8 cellular contexts compared by ENCODE assay signal in the genomic region with DNA sequence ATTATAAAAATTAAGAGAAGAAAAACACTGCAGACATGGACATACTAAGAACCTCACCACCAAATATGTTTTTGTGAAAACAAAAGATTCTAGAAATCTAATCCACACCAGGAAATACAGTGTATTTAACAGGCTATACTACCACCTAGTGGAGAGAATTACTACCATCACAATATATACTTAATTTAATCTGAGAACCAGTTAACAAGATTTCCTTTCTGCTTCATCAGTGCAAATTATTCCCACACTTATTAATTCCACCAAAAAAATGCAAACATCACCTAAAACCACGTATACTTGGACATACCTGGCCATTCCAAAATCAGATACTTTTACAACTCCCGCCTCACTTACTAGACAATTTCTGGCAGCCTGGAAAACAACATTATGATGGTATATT. TPM values are rescaled to one million over a fixed set of nuclear protein-coding genes. Genes with fewer than 3 reads are reported as not detected.
DNase-seq lines count a peak whose midpoint lies in the region; ATAC-seq and TF ChIP-seq lines count a peak whose summit lies in the region.

No MANE protein-coding gene starts in this region.

- no TSS peak for BruUV-seq in MCF 10A (replicated peaks; lab: Mats Ljungman, UMichigan)

- H3K27ac Mint-ChIP-seq in MCF 10A (ENCODE audit: low read depth, unreplicated experiment), result no peak overlapping the region
- H3K27ac Mint-ChIP-seq in activated CD4-positive, alpha-beta memory T cell treated with anti-CD3 and anti-CD28 coated beads, Interleukin-2, amount 10 ng/mL, durations not matched to agents 7 days and 5 days, result no peak overlapping the region

- CTCF ChIA-PET in MCF 10A (lab: Yijun Ruan, JAX), result interaction anchor here (0.7 to 4.9 kb wide), 9 partner anchors 9 to 150 kb away, joined by 3 to 35 read pairs (median 4); no protein-coding TSS in a partner anchor
- CTCF ChIA-PET in activated CD4-positive, alpha-beta memory T cell treated with anti-CD3 and anti-CD28 coated beads, Interleukin-2, amount 10 ng/mL, durations not matched to agents 7 days and 5 days (lab: Charles Lee), result interaction anchor here (0.9 to 5.9 kb wide), 3 partner anchors 12 to 108 kb away, joined by 4 to 114 read pairs (median 24); no protein-coding TSS in a partner anchor

- H3K9me3 ChIP-seq in left lung, result no peaks in the 10 kb centered on the region

- H3K27me3 ChIP-seq in H7 (ENCODE audit: control insufficient read depth, insufficient read depth, low read length), result no peaks in the 10 kb centered on the region
- H3K27me3 ChIP-seq in left lung, result no peaks in the 10 kb centered on the region

- H3K4me1 ChIP-seq in left lung, result peaks cover 0 to 4% of the 10 kb centered on the region in 2 donors

- H3K4me1 Mint-ChIP-seq in MCF 10A (ENCODE audit: insufficient read depth, unreplicated experiment), result peaks cover 6% of the 10 kb centered on the region
- peaks cover 47% of the 10 kb centered on the region for H3K4me1 Mint-ChIP-seq in activated CD4-positive, alpha-beta memory T cell treated with anti-CD3 and anti-CD28 coated beads, Interleukin-2, amount 10 ng/mL, durations not matched to agents 7 days and 5 days

- no peak overlapping the region for H3K27ac ChIP-seq in left lung

- no peaks in the 10 kb centered on the region for H3K36me3 Mint-ChIP-seq in MCF 10A (ENCODE audit: insufficient read depth, unreplicated experiment)
- no peaks in the 10 kb centered on the region for H3K36me3 Mint-ChIP-seq in activated CD4-positive, alpha-beta memory T cell treated with anti-CD3 and anti-CD28 coated beads, Interleukin-2, amount 10 ng/mL, durations not matched to agents 7 days and 5 days (ENCODE audit: low read depth)

- no peaks in the 10 kb centered on the region for H3K9me3 Mint-ChIP-seq in MCF 10A (ENCODE audit: unreplicated experiment)
- no peaks in the 10 kb centered on the region for H3K9me3 Mint-ChIP-seq in activated CD4-positive, alpha-beta memory T cell treated with anti-CD3 and anti-CD28 coated beads, Interleukin-2, amount 10 ng/mL, durations not matched to agents 7 days and 5 days

- H3K36me3 ChIP-seq in H7 (replicated peaks; ENCODE audit: control insufficient read depth, insufficient read depth, low read length) (peaks cover 1% of the 10 kb centered on the region), left lung (peaks cover 0 to 50% of the 10 kb centered on the region in 2 donors)

- peak; percentile 33 for DNase-seq in COR-L47 (lab: John Stamatoyannopoulos, UW)
- DNase-seq in H7, result peak; percentile 12
- DNase-seq in NCI-H345 treated with DMSO at 0.1 percent for 48 hours (lab: John Stamatoyannopoulos, UW; ENCODE audit: unreplicated experiment), result peak; percentile 14
- DNase-seq in MCF 10A (ENCODE audit: unreplicated experiment), result peak; percentile 48
- no peak for DNase-seq in left lung
- no peak for DNase-seq in activated CD4-positive, alpha-beta memory T cell treated with anti-CD3 and anti-CD28 coated beads, Interleukin-2, amount 10 ng/mL, durations not matched to agents 7 days and 5 days

- H3K27me3 Mint-ChIP-seq in MCF 10A (ENCODE audit: insufficient read depth, unreplicated experiment), result no peaks in the 10 kb centered on the region
- H3K27me3 Mint-ChIP-seq in activated CD4-positive, alpha-beta memory T cell treated with anti-CD3 and anti-CD28 coated beads, Interleukin-2, amount 10 ng/mL, durations not matched to agents 7 days and 5 days, result no peaks in the 10 kb centered on the region

- POLR2A ChIA-PET in MCF 10A (lab: Yijun Ruan, JAX), result no interaction called here
- POLR2A ChIA-PET in activated CD4-positive, alpha-beta memory T cell treated with anti-CD3 and anti-CD28 coated beads, Interleukin-2, amount 10 ng/mL, durations not matched to agents 7 days and 5 days (lab: Charles Lee), result interaction anchor here (0.6 kb wide), 1 partner anchor 12 kb away, joined by 3 read pairs; no protein-coding TSS in a partner anchor

- TF ChIP-seq CTCF in MCF 10A (IDR thresholded peaks at IDR 0.05; ENCODE audit: unreplicated experiment) (peak; percentile 43), left lung (IDR thresholded peaks at IDR 0.05) (peak in 1 of 2 donors; percentile 33)

- H3K4me3 ChIP-seq in H7 (ENCODE audit: insufficient read depth, low read depth, low read length), result no peak overlapping the region
- no peak overlapping the region for H3K4me3 ChIP-seq in left lung

- H3K4me3 Mint-ChIP-seq in MCF 10A (ENCODE audit: unreplicated experiment), result no peak overlapping the region
- H3K4me3 Mint-ChIP-seq in activated CD4-positive, alpha-beta memory T cell treated with anti-CD3 and anti-CD28 coated beads, Interleukin-2, amount 10 ng/mL, durations not matched to agents 7 days and 5 days, result no peak overlapping the region

- ATAC-seq in left lung, result peak; percentile 87
- no peak for ATAC-seq in GM21737 (IDR thresholded peaks at IDR 0.05; ENCODE audit: unreplicated experiment)
- ATAC-seq in HG02588 (IDR thresholded peaks at IDR 0.05; ENCODE audit: unreplicated experiment), result no peak

- intact Hi-C loops in MCF 10A (cut with micrococcal nuclease), result loop anchor here (1.0 kb wide), 1 partner anchor 138 kb away; no protein-coding TSS in a partner anchor
- intact Hi-C loops in left lung (cut with DNase I), result no loop called here

RNA-seq across cellular contexts. Expression of a gene that starts 7.0 kb away (rescaled TPM):
- not detected in 2 replicates for total RNA-seq in H7 (2014; rRNA removed; shearing (Covaris generic))
- total RNA-seq in MCF 10A (2022), result not detected in 2 replicates
- 1 to 10 TPM; 2.4 to 3.0 TPM for total RNA-seq in left lung
- total RNA-seq in activated CD4-positive, alpha-beta memory T cell treated with anti-CD3 and anti-CD28 coated beads, Interleukin-2, amount 10 ng/mL, durations not matched to agents 7 days and 5 days, result 10 to 100 TPM; 15.2 to 18.5 TPM

Comparison
In these comparisons a context has a peak if more than half of its experiments do, and no peak if none do; other contexts are left out.
1. DNase-seq: peak in COR-L47 (single experiment), H7 (single experiment), NCI-H345 treated with DMSO at 0.1 percent for 48 hours (single experiment) and MCF 10A (single experiment); none in left lung (0 of 2) and activated CD4-positive, alpha-beta memory T cell treated with anti-CD3 and anti-CD28 coated beads, Interleukin-2, amount 10 ng/mL, durations not matched to agents 7 days and 5 days (single experiment).
2. RNA of a gene that starts 7.0 kb away (total RNA-seq): 15.2 to 18.5 TPM in activated CD4-positive, alpha-beta memory T cell treated with anti-CD3 and anti-CD28 coated beads, Interleukin-2, amount 10 ng/mL, durations not matched to agents 7 days and 5 days; 2.4 to 3.0 TPM in left lung, not detected in MCF 10A and not detected in H7; every median in the first group is over 4 times any median in the second.